8 cellular contexts compared by ENCODE assay signal in the genomic region with DNA sequence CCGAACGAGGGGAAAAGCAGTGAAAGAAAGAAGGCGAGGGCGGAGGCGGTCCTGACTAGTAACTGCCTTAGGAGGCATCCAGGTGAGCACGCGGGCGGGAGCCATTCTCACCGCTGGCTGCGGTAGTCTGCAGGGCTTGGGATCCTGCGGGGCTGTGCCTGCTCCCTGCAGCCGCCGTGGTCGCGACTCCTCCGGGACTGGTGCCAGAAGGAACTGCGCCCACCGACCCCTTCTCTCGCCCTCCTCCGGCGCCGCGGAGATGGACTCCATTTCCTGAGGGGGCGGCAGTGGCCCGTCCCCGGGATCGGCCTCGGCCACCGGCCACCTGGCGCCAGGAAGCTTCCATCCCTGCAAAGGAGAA. TPM values are rescaled to one million over a fixed set of nuclear protein-coding genes. Genes with fewer than 3 reads are reported as not detected.
DNase-seq lines count a peak whose midpoint lies in the region; ATAC-seq and TF ChIP-seq lines count a peak whose summit lies in the region.

No MANE protein-coding gene starts in this region.

- H3K27me3 Mint-ChIP-seq in Calu3 (ENCODE audit: unreplicated experiment) (no peaks in the 10 kb centered on the region), chondrocyte (ENCODE audit: low read depth) (peaks cover 1% of the 10 kb centered on the region)

- peak; percentile 33 for DNase-seq in Calu3
- peak; percentile 54 for DNase-seq in HK-2 (ENCODE audit: unreplicated experiment)
- peak; percentile 3 to 25 (median 11) for DNase-seq in activated CD4-positive, CD25-positive, alpha-beta regulatory T cell (lab: John Stamatoyannopoulos, UW)
- DNase-seq in chondrocyte (ENCODE audit: low spot score), result peak; percentile 92
- DNase-seq in stimulated activated CD4-positive, alpha-beta T cell treated with anti-CD3 and anti-CD28 coated beads, TNF-alpha, amount 100 ng/mL, for 4 hours (ENCODE audit: low read depth in 3 of 3), result peak; percentile 5 to 30 (median 26)
- no peak for DNase-seq in NOMO-1 (lab: John Stamatoyannopoulos, UW; ENCODE audit: unreplicated experiment in 2 of 2)

- no peak for TF ChIP-seq RAD21 in liver (IDR thresholded peaks at IDR 0.05)

- peaks cover 26% of the 10 kb centered on the region for H3K36me3 Mint-ChIP-seq in Calu3 (ENCODE audit: insufficient read depth, unreplicated experiment)
- H3K36me3 Mint-ChIP-seq in chondrocyte (ENCODE audit: low read depth), result peaks cover 9% of the 10 kb centered on the region

- peak overlapping the region; percentile 61 to 63 for H3K9ac ChIP-seq in liver (ENCODE audit: low read depth in 1 of 2, low read length in 2 of 2)

- peak; percentile 19 for ATAC-seq in GM21381 (IDR thresholded peaks at IDR 0.05; ENCODE audit: unreplicated experiment)

- CTCF ChIA-PET in Calu3 (lab: Charles Lee), result interaction anchor here (0.6 to 1.0 kb wide), 4 partner anchors 26 to 336 kb away, joined by 3 to 6 read pairs (median 3); no protein-coding TSS in a partner anchor

- WGBS in liver, result under 1% methylated on average over 30 of the region's 30 CpGs

- H3K27ac Mint-ChIP-seq in Calu3 (ENCODE audit: unreplicated experiment), result peak overlapping the region; percentile 96
- peak overlapping the region; percentile 95 for H3K27ac Mint-ChIP-seq in chondrocyte (ENCODE audit: unreplicated experiment)

- TF ChIP-seq CTCF in Calu3 (IDR thresholded peaks at IDR 0.05; ENCODE audit: unreplicated experiment), result no peak
- peak; percentile 47 for TF ChIP-seq CTCF in chondrocyte (IDR thresholded peaks at IDR 0.05)
- no peak for TF ChIP-seq CTCF in liver (IDR thresholded peaks at IDR 0.05; ENCODE audit: low read depth, low read length, missing input control)

- H3K4me1 Mint-ChIP-seq in Calu3 (ENCODE audit: low read depth, unreplicated experiment) (peaks cover 19% of the 10 kb centered on the region), chondrocyte (ENCODE audit: low read depth) (peaks cover 24% of the 10 kb centered on the region)

- H3K4me3 Mint-ChIP-seq in Calu3 (ENCODE audit: low read depth, unreplicated experiment) (peak overlapping the region; percentile 96), chondrocyte (ENCODE audit: unreplicated experiment) (peak overlapping the region; percentile 96)

- peaks cover 0 to 17% (median 5%) of the 10 kb centered on the region in 4 donors for H3K4me1 ChIP-seq in liver (ENCODE audit: control insufficient read depth in 4 of 4, insufficient read depth in 4 of 4, low read length in 3 of 4)

- no peaks in the 10 kb centered on the region for H3K9me3 ChIP-seq in liver (ENCODE audit: control insufficient read depth in 4 of 4, low read length in 3 of 4)

- peak overlapping the region; percentile 63 to 88 (median 71) for H3K4me3 ChIP-seq in liver (ENCODE audit: low read depth in 1 of 3, low read length in 3 of 3)

- BruUV-seq in Calu3 (replicated peaks; lab: Mats Ljungman, UMichigan), result no TSS peak

- H3K36me3 ChIP-seq in liver (ENCODE audit: control insufficient read depth in 4 of 4, insufficient read depth in 3 of 4, low read depth in 1 of 4, low read length in 3 of 4), result peaks cover 0 to 12% (median 10%) of the 10 kb centered on the region in 4 donors

- intact Hi-C loops in Calu3 (cut with micrococcal nuclease; ENCODE audit: unreplicated experiment), result no loop called here

- H3K27me3 ChIP-seq in liver (ENCODE audit: control insufficient read depth in 4 of 4, insufficient read depth in 4 of 4, low read length in 3 of 4), result no peaks in the 10 kb centered on the region

- H3K9me3 Mint-ChIP-seq in Calu3 (ENCODE audit: low read depth, unreplicated experiment) (no peaks in the 10 kb centered on the region), chondrocyte (ENCODE audit: low read depth) (peaks cover 2% of the 10 kb centered on the region)

- peak overlapping the region; percentile 68 to 87 for H3K27ac ChIP-seq in liver (ENCODE audit: low read depth in 1 of 2, low read length in 2 of 2)

TF ChIP-seq in liver, 16 proteins besides CTCF, POLR2A, EP300 and RAD21:
- no peak for TF ChIP-seq JUND (IDR thresholded peaks at IDR 0.05)
- TF ChIP-seq, protein P1, sequence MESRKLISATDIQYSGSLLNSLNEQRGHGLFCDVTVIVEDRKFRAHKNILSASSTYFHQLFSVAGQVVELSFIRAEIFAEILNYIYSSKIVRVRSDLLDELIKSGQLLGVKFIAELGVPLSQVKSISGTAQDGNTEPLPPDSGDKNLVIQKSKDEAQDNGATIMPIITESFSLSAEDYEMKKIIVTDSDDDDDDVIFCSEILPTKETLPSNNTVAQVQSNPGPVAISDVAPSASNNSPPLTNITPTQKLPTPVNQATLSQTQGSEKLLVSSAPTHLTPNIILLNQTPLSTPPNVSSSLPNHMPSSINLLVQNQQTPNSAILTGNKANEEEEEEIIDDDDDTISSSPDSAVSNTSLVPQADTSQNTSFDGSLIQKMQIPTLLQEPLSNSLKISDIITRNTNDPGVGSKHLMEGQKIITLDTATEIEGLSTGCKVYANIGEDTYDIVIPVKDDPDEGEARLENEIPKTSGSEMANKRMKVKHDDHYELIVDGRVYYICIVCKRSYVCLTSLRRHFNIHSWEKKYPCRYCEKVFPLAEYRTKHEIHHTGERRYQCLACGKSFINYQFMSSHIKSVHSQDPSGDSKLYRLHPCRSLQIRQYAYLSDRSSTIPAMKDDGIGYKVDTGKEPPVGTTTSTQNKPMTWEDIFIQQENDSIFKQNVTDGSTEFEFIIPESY (IDR thresholded peaks at IDR 0.05), result no peak
- TF ChIP-seq, protein P2, sequence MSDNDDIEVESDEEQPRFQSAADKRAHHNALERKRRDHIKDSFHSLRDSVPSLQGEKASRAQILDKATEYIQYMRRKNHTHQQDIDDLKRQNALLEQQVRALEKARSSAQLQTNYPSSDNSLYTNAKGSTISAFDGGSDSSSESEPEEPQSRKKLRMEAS (IDR thresholded peaks at IDR 0.05), result no peak
- no peak for TF ChIP-seq TAF1 (conservative IDR thresholded peaks at IDR 0.05)
- TF ChIP-seq SP1 (IDR thresholded peaks at IDR 0.05), result no peak
- TF ChIP-seq, protein P3, sequence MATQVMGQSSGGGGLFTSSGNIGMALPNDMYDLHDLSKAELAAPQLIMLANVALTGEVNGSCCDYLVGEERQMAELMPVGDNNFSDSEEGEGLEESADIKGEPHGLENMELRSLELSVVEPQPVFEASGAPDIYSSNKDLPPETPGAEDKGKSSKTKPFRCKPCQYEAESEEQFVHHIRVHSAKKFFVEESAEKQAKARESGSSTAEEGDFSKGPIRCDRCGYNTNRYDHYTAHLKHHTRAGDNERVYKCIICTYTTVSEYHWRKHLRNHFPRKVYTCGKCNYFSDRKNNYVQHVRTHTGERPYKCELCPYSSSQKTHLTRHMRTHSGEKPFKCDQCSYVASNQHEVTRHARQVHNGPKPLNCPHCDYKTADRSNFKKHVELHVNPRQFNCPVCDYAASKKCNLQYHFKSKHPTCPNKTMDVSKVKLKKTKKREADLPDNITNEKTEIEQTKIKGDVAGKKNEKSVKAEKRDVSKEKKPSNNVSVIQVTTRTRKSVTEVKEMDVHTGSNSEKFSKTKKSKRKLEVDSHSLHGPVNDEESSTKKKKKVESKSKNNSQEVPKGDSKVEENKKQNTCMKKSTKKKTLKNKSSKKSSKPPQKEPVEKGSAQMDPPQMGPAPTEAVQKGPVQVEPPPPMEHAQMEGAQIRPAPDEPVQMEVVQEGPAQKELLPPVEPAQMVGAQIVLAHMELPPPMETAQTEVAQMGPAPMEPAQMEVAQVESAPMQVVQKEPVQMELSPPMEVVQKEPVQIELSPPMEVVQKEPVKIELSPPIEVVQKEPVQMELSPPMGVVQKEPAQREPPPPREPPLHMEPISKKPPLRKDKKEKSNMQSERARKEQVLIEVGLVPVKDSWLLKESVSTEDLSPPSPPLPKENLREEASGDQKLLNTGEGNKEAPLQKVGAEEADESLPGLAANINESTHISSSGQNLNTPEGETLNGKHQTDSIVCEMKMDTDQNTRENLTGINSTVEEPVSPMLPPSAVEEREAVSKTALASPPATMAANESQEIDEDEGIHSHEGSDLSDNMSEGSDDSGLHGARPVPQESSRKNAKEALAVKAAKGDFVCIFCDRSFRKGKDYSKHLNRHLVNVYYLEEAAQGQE (IDR thresholded peaks at IDR 0.05), result no peak
- no peak for TF ChIP-seq EGR1 (IDR thresholded peaks at IDR 0.05; ENCODE audit: low read depth in 2 of 2)
- TF ChIP-seq HNF4A (conservative IDR thresholded peaks at IDR 0.05), result no peak
- TF ChIP-seq HNF4G (IDR thresholded peaks at IDR 0.05), result no peak
- TF ChIP-seq NR2F2 (IDR thresholded peaks at IDR 0.05), result no peak
- TF ChIP-seq GABPA (IDR thresholded peaks at IDR 0.05 in 1 of 2, conservative IDR thresholded peaks at IDR 0.05 in 1 of 2), result no peak
- no peak for TF ChIP-seq FOXA2 (IDR thresholded peaks at IDR 0.05)
TF ChIP-seq in liver: peak in this region for 0.

RNA-seq across cellular contexts. Expression of a gene that starts 0.5 kb away (rescaled TPM):
- total RNA-seq in Calu3 (2022), result 15.8 and 16.1 TPM in 2 replicates
- total RNA-seq in chondrocyte, result 10.7 to 22.5 TPM (median 11.9 TPM) in 3 replicates
- 1 to 10 TPM; 5.5 to 9.9 TPM for total RNA-seq in liver
- 1 to 10 TPM; 3.9 to 5.4 TPM for polyA plus RNA-seq in liver

Comparison
In these comparisons a context has a peak if more than half of its experiments do, and no peak if none do; other contexts are left out.
1. DNase-seq: peak in Calu3 (single experiment), HK-2 (single experiment), activated CD4-positive, CD25-positive, alpha-beta regulatory T cell (4 of 4), chondrocyte (single experiment) and stimulated activated CD4-positive, alpha-beta T cell treated with anti-CD3 and anti-CD28 coated beads, TNF-alpha, amount 100 ng/mL, for 4 hours (3 of 3); none in NOMO-1 (0 of 2).